Comparison of ENCODE assay signal across 22 cellular contexts in the genomic region with DNA sequence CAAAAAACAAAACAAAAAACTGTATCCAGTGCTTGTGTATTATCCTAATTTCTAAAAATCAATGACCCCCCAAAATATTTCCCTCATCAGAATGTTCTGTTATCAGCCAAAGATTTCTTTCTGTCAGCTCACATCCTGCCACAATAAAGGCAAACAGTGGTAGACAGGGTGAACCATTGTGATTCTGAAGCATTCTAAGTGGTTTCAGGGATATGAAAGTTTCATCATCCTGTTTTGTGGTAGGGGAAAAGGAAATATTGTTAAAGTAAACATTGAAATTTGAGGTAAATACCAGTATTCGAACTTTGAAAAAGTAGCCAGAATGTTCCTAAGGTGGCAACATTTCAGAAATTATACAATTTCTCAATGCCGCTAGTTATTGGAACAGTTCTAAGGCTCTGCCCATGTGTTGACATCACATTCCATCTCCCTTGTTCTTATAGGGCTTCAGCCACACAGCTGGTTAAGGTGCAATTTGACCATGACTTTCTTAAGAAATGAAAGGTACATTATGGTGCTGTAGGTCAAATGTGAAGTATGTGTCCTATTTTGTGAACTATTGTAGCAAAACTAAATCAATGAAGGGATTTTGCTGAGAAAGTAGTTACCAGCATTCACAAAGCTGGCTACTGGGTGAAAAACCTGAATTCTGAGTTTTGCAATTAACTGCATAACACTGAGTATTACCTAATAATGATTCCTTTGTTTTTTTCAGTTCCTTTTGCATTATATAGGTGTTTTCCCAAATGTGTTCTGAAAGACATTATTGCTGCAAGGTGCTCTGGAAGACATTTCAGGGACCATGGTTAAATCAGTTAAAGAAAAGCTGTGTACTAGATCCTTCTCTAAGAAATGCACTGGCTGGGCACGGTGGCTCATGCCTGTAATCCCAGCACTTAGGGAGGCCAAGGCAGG.
"Had no signal": no experiment of that assay in that cellular context is flagged by ENCODE, and none has a peak within 500 bp of the region (broad histone marks: within the 10 kb centered on the region; RNA-seq: fewer than 3 reads in every experiment).

No MANE protein-coding gene starts in this region.

- H3K79me2 ChIP-seq: hepatocyte had no signal

- H3K4me3 ChIP-seq: colonic mucosa, hepatocyte, lung, pancreas, thoracic aorta, upper lobe of right lung had no signal

- H3K36me3 ChIP-seq: colonic mucosa, upper lobe of right lung, WERI-Rb-1 had no signal

- H3K4me2 ChIP-seq: hepatocyte had no signal

- H3K9me3 ChIP-seq: colonic mucosa, upper lobe of right lung had no signal

- H3K4me3 Mint-ChIP-seq: activated CD4-positive, alpha-beta memory T cell treated with anti-CD3 and anti-CD28 coated beads, Interleukin-2, amount 10 ng/mL, durations not matched to agents 7 days and 5 days; activated T-cell treated with anti-CD3 and anti-CD28 coated beads, Interleukin-2, amount 50 U/mL, for 4 hours; brain; natural killer cell; stimulated activated memory B cell treated with anti-CD40 and anti-IgM and Interleukin-4, amounts not matched to agents 10 μg/mL and 1 μg/mL and 100 μg/mL, for 72 hours had no signal

- FAIRE-seq: endometrium, keratinocyte, pancreas had no signal

- H3K27ac ChIP-seq: colonic mucosa, hepatocyte, pancreas, thoracic aorta, upper lobe of right lung, WERI-Rb-1 had no signal

- H3K27me3 Mint-ChIP-seq: activated CD4-positive, alpha-beta memory T cell treated with anti-CD3 and anti-CD28 coated beads, Interleukin-2, amount 10 ng/mL, durations not matched to agents 7 days and 5 days; brain; stimulated activated memory B cell treated with anti-CD40 and anti-IgM and Interleukin-4, amounts not matched to agents 10 μg/mL and 1 μg/mL and 100 μg/mL, for 72 hours had no signal

- H3K27ac Mint-ChIP-seq: activated CD4-positive, alpha-beta memory T cell treated with anti-CD3 and anti-CD28 coated beads, Interleukin-2, amount 10 ng/mL, durations not matched to agents 7 days and 5 days; brain; natural killer cell; stimulated activated memory B cell treated with anti-CD40 and anti-IgM and Interleukin-4, amounts not matched to agents 10 μg/mL and 1 μg/mL and 100 μg/mL, for 72 hours had no signal

- H3K4me1 ChIP-seq: colonic mucosa, pancreas, upper lobe of right lung had no signal

- H3K27me3 ChIP-seq: colonic mucosa, hepatocyte, pancreas, upper lobe of right lung had no signal

- DNase-seq: activated CD4-positive, alpha-beta memory T cell treated with anti-CD3 and anti-CD28 coated beads, Interleukin-2, amount 10 ng/mL, durations not matched to agents 7 days and 5 days; activated CD8-positive, alpha-beta memory T cell treated with anti-CD3 and anti-CD28 coated beads, Interleukin-2, amount 50 U/mL, for 4 hours; activated effector memory CD4-positive, alpha-beta T cell treated with Interleukin-2 at 50 U/mL for 16 hours; activated naive CD4-positive, alpha-beta T cell treated with anti-CD3 and anti-CD28 coated beads, Interleukin-2, amount 50 U/mL, for 16 hours; activated T-cell treated with anti-CD3 and anti-CD28 coated beads, Interleukin-2, amount 50 U/mL, for 4 hours; amniotic stem cell; caudate nucleus; colonic mucosa; natural killer cell; pancreas; stimulated activated CD4-positive, alpha-beta T cell treated with anti-CD3 and anti-CD28 coated beads, Interleukin-4, amount 100 ng/mL, for 4 hours; upper lobe of right lung; WERI-Rb-1 had no signal

- ATAC-seq: activated T-cell treated with anti-CD3 and anti-CD28 coated beads, Interleukin-2, amount 50 U/mL, for 4 hours; esophagus mucosa; natural killer cell; pancreas; sciatic nerve; stimulated activated memory B cell treated with anti-CD40 and anti-IgM and Interleukin-4, amounts not matched to agents 10 μg/mL and 1 μg/mL and 100 μg/mL, for 72 hours; upper lobe of right lung had no signal

- H2AFZ ChIP-seq: hepatocyte had no signal

- H3K4me1 Mint-ChIP-seq: brain; natural killer cell; stimulated activated memory B cell treated with anti-CD40 and anti-IgM and Interleukin-4, amounts not matched to agents 10 μg/mL and 1 μg/mL and 100 μg/mL, for 72 hours had no signal
